In the genomic region with DNA sequence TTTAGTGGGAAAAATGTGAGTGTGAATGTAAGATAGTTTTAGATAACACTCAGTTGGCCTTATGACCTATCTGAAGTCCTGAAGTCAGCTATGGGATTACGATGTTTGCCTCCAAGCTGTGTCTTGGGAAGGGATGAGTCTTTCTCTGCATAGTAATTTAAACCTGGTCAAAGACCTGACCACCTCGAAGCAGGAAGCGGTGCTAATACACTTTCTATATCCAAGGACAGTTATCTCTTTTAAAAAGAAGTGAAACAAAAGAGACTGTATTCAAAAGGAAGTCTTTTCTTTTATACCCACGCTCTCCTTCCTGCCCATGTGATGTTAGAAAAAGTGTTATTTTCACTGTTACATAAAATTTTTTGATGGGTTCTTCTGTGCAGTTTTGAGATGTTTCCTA, we compare ENCODE assay signal across 11 cellular contexts.
DNase-seq lines count a peak whose midpoint lies in the region; ATAC-seq and TF ChIP-seq lines count a peak whose summit lies in the region.
"Had no signal": no experiment of that assay in that cellular context is flagged by ENCODE, and none has a peak within 500 bp of the region (broad histone marks: within the 10 kb centered on the region; RNA-seq: fewer than 3 reads in every experiment).

No MANE protein-coding gene starts in this region.

- H3K56ac ChIP-seq in mesendoderm (ENCODE audit: low read length): no peak overlapping the region

- H3K27ac ChIP-seq in mesendoderm (ENCODE audit: low read depth, low read length): no peak overlapping the region
- H3K27ac ChIP-seq: lower lobe of right lung had no signal

- H3K79me1 ChIP-seq in mesendoderm (ENCODE audit: low read length): peaks cover 3% of the 10 kb centered on the region

- no peak overlapping the region for H3K9ac ChIP-seq in mesendoderm (ENCODE audit: low read length)

- POLR2A ChIA-PET in WTC11 (lab: Charles Lee): no interaction called here

- peaks cover 2% of the 10 kb centered on the region for H3K36me3 Mint-ChIP-seq in activated naive CD4-positive, alpha-beta T cell treated with anti-CD3 and anti-CD28 coated beads for 36 hours (ENCODE audit: low read depth)
- no peaks in the 10 kb centered on the region for H3K36me3 Mint-ChIP-seq in WTC11
- H3K36me3 Mint-ChIP-seq in stimulated activated memory B cell treated with anti-CD40 and anti-IgM and Interleukin-4, amounts not matched to agents 10 μg/mL and 1 μg/mL and 100 μg/mL, for 72 hours: no peaks in the 10 kb centered on the region

- no peak for DNase-seq in activated naive CD4-positive, alpha-beta T cell treated with anti-CD3 and anti-CD28 coated beads for 36 hours
- DNase-seq in activated naive CD4-positive, alpha-beta T cell (lab: John Stamatoyannopoulos, UW): no peak
- DNase-seq in WTC11 (ENCODE audit: low spot score) (no peak), mesendoderm (no peak), nucleus accumbens (lab: John Stamatoyannopoulos, UW) (no peak)
- no peak for DNase-seq in stimulated activated CD4-positive, alpha-beta T cell treated with anti-CD3 and anti-CD28 coated beads, Interleukin-15, amount 100 ng/mL, for 24 hours
- DNase-seq: caudate nucleus, lower lobe of right lung, NCI-H1930 had no signal

- peak overlapping the region; percentile 37 for H3K4me3 Mint-ChIP-seq in activated naive CD4-positive, alpha-beta T cell treated with anti-CD3 and anti-CD28 coated beads for 36 hours
- H3K4me3 Mint-ChIP-seq in WTC11: 0 out of 2 replicates have a peak overlapping the region, but pooled peaks have one; percentile 3
- peak overlapping the region; percentile 26 for H3K4me3 Mint-ChIP-seq in stimulated activated memory B cell treated with anti-CD40 and anti-IgM and Interleukin-4, amounts not matched to agents 10 μg/mL and 1 μg/mL and 100 μg/mL, for 72 hours

- H3K4me2 ChIP-seq in mesendoderm (ENCODE audit: low read length): no peak overlapping the region

- H4K8ac ChIP-seq in mesendoderm (ENCODE audit: low read depth, low read length): no peak overlapping the region

- no peak overlapping the region for H2AK5ac ChIP-seq in mesendoderm (ENCODE audit: low read length)

- H3K9me3 Mint-ChIP-seq in activated naive CD4-positive, alpha-beta T cell treated with anti-CD3 and anti-CD28 coated beads for 36 hours: no peaks in the 10 kb centered on the region
- no peaks in the 10 kb centered on the region for H3K9me3 Mint-ChIP-seq in WTC11
- H3K9me3 Mint-ChIP-seq in stimulated activated memory B cell treated with anti-CD40 and anti-IgM and Interleukin-4, amounts not matched to agents 10 μg/mL and 1 μg/mL and 100 μg/mL, for 72 hours: no peaks in the 10 kb centered on the region

- no peak overlapping the region for H4K5ac ChIP-seq in mesendoderm (ENCODE audit: low read length)

- no peak overlapping the region for H2BK15ac ChIP-seq in mesendoderm (replicated peaks; ENCODE audit: low read depth)

- H3K23ac ChIP-seq in mesendoderm (ENCODE audit: low read length): no peak overlapping the region

- no CpG with 5 or more reads among the region's 4 CpGs for WGBS in mesendoderm (ENCODE audit: extremely low coverage, insufficient coverage, low lambda C conversion rate)

- H3K79me2 ChIP-seq in mesendoderm (ENCODE audit: control insufficient read depth, insufficient read depth, low read length): peaks cover 83% of the 10 kb centered on the region

- H3K27ac Mint-ChIP-seq in activated naive CD4-positive, alpha-beta T cell treated with anti-CD3 and anti-CD28 coated beads for 36 hours: peak overlapping the region; percentile 70
- peak overlapping the region; percentile 38 for H3K27ac Mint-ChIP-seq in WTC11
- peak overlapping the region; percentile 77 for H3K27ac Mint-ChIP-seq in stimulated activated memory B cell treated with anti-CD40 and anti-IgM and Interleukin-4, amounts not matched to agents 10 μg/mL and 1 μg/mL and 100 μg/mL, for 72 hours

- H3K4me1 ChIP-seq in mesendoderm (ENCODE audit: control insufficient read depth, low read depth, low read length): peaks cover 21% of the 10 kb centered on the region

- no peak for TF ChIP-seq CTCF in WTC11 (IDR thresholded peaks at IDR 0.05)

- peaks cover 85% of the 10 kb centered on the region for H3K4me1 Mint-ChIP-seq in activated naive CD4-positive, alpha-beta T cell treated with anti-CD3 and anti-CD28 coated beads for 36 hours (ENCODE audit: low read depth)
- H3K4me1 Mint-ChIP-seq in WTC11: peaks cover 90% of the 10 kb centered on the region
- H3K4me1 Mint-ChIP-seq in stimulated activated memory B cell treated with anti-CD40 and anti-IgM and Interleukin-4, amounts not matched to agents 10 μg/mL and 1 μg/mL and 100 μg/mL, for 72 hours: peaks cover 70% of the 10 kb centered on the region

- no peaks in the 10 kb centered on the region for H3K27me3 Mint-ChIP-seq in activated naive CD4-positive, alpha-beta T cell treated with anti-CD3 and anti-CD28 coated beads for 36 hours (ENCODE audit: low read depth)
- no peaks in the 10 kb centered on the region for H3K27me3 Mint-ChIP-seq in WTC11 (ENCODE audit: low read depth)
- no peaks in the 10 kb centered on the region for H3K27me3 Mint-ChIP-seq in stimulated activated memory B cell treated with anti-CD40 and anti-IgM and Interleukin-4, amounts not matched to agents 10 μg/mL and 1 μg/mL and 100 μg/mL, for 72 hours

- no peak overlapping the region for H3K4ac ChIP-seq in mesendoderm (ENCODE audit: low read depth, low read length)

- H3K4me3 ChIP-seq in mesendoderm (ENCODE audit: low read length): no peak overlapping the region
- H3K4me3 ChIP-seq: lower lobe of right lung had no signal

- intact Hi-C loops in activated naive CD4-positive, alpha-beta T cell treated with anti-CD3 and anti-CD28 coated beads for 36 hours (cut with micrococcal nuclease): loop anchor here (5.0 kb wide), 1 partner anchor 152 kb away; no protein-coding TSS in a partner anchor

- no peak overlapping the region for H2BK120ac ChIP-seq in mesendoderm (ENCODE audit: low read depth, low read length)

- no peaks in the 10 kb centered on the region for H3K27me3 ChIP-seq in mesendoderm (ENCODE audit: insufficient read depth, low read length, poor library complexity)

- H3K36me3 ChIP-seq in mesendoderm (ENCODE audit: control insufficient read depth, insufficient read depth, low read length): no peaks in the 10 kb centered on the region
- H3K36me3 ChIP-seq: lower lobe of right lung had no signal

- no peak overlapping the region for H3K18ac ChIP-seq in mesendoderm (ENCODE audit: low read length)

- CTCF ChIA-PET in activated naive CD4-positive, alpha-beta T cell treated with anti-CD3 and anti-CD28 coated beads for 36 hours (lab: Charles Lee): interaction anchor here (1.2 kb wide), 1 partner anchor 100 kb away, joined by 4 read pairs; no protein-coding TSS in a partner anchor
- CTCF ChIA-PET in WTC11 (lab: Charles Lee): no interaction called here

- no peak overlapping the region for H2BK5ac ChIP-seq in mesendoderm (ENCODE audit: low read length)

- ATAC-seq in HG03108 (IDR thresholded peaks at IDR 0.05; ENCODE audit: unreplicated experiment) (peak; percentile 60), WTC11 (no peak)
- ATAC-seq in stimulated activated memory B cell treated with anti-CD40 and anti-IgM and Interleukin-4, amounts not matched to agents 10 μg/mL and 1 μg/mL and 100 μg/mL, for 72 hours: peak; percentile 43
- ATAC-seq: lower lobe of right lung had no signal

TF ChIP-seq in WTC11, 78 proteins besides CTCF, POLR2A, EP300 and RAD21:
- TF ChIP-seq AFF4 (CRISPR knock-in tag; IDR thresholded peaks at IDR 0.05; ENCODE audit: borderline replicate concordance) (no peak), ZBTB21 (CRISPR knock-in tag; IDR thresholded peaks at IDR 0.05; ENCODE audit: borderline replicate concordance) (no peak), HMGA2 (CRISPR knock-in tag; IDR thresholded peaks at IDR 0.05) (no peak), ZNF671 (CRISPR knock-in tag; IDR thresholded peaks at IDR 0.05) (no peak)
